ENCODE assay signal across 21 cellular contexts in the genomic region with DNA sequence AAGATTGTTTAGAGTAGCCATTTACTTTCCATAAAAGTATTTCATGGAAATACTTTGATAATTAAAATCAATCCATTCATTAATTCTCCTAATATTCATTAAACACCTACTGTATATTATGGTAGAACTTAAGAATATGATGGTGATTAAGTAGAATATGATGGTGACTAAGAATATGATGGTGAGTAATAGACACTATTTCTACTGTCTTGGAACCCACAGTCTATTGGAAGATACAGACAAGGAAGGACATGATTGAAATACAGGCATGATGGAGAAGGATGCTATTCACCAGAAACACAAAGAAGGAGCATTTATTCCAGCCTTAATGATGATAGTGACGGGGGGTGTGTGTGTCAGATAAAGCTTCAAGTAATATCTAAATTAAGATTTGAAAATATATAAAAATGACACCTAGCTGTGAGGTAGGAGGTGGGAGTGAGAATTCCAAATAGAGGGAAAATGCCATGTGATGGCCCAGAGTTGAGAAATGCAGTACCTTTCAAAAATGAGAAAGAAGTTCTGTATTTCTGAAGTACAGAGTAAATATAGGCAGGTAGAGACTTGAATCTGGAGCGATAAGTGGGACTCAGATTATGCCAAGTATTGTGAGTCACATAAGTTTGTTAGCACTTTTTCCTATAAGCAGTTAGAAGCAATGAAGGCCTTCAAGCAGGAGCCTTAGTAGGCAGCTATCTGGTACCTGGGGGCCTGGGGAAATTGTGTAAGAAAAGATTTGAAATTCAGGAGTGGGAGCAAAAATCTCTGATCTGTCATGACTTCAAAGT.
"Had no signal": no experiment of that assay in that cellular context is flagged by ENCODE, and none has a peak within 500 bp of the region (broad histone marks: within the 10 kb centered on the region; RNA-seq: fewer than 3 reads in every experiment).

No MANE protein-coding gene starts in this region.

- H3K4me1 ChIP-seq: colonic mucosa, gastrocnemius medialis, neural progenitor cell, parathyroid adenoma, right lobe of liver, tibial nerve, upper lobe of left lung had no signal

- H2AFZ ChIP-seq: neural progenitor cell, parathyroid adenoma had no signal

- H3K27me3 ChIP-seq: colonic mucosa, gastrocnemius medialis, neural progenitor cell, right lobe of liver, tibial nerve, upper lobe of left lung had no signal

- H3K4me3 ChIP-seq: colonic mucosa, gastrocnemius medialis, neural progenitor cell, right lobe of liver, thoracic aorta, tibial nerve, upper lobe of left lung had no signal

- H3K27ac ChIP-seq: colonic mucosa, gastrocnemius medialis, neural progenitor cell, parathyroid adenoma, right lobe of liver, thoracic aorta, tibial nerve, upper lobe of left lung had no signal

- H3K9ac ChIP-seq: neural progenitor cell, parathyroid adenoma had no signal

- H3K36me3 ChIP-seq: colonic mucosa, gastrocnemius medialis, neural progenitor cell, right lobe of liver, thoracic aorta, tibial nerve, upper lobe of left lung had no signal

- DNase-seq: colonic mucosa; effector CD8-positive, alpha-beta T cell; endodermal cell; erythroblast; gastrocnemius medialis; head of caudate nucleus; kidney; mesendoderm; midbrain; naive thymus-derived CD4-positive, alpha-beta T cell; right lobe of liver; small intestine; stimulated activated CD4-positive, alpha-beta T cell treated with anti-CD3 and anti-CD28 coated beads, Interleukin-15, amount 100 ng/mL, for 24 hours; stimulated activated CD4-positive, alpha-beta T cell treated with anti-CD3 and anti-CD28 coated beads, Interleukin-2, amount 100 ng/mL, for 48 hours; stimulated activated naive B cell treated with anti-CD40 and anti-IgM and Interleukin-4, amounts not matched to agents 10 μg/mL and 1 μg/mL and 100 μg/mL, for 72 hours; upper lobe of left lung had no signal

- ATAC-seq: gastrocnemius medialis; left lobe of liver; naive thymus-derived CD4-positive, alpha-beta T cell; right lobe of liver; stimulated activated naive B cell treated with anti-CD40 and anti-IgM and Interleukin-4, amounts not matched to agents 10 μg/mL and 1 μg/mL and 100 μg/mL, for 72 hours had no signal

- H3K79me2 ChIP-seq: parathyroid adenoma had no signal

- H3K4me2 ChIP-seq: neural progenitor cell had no signal

- H3K9me3 ChIP-seq: colonic mucosa, gastrocnemius medialis, right lobe of liver, thoracic aorta, tibial nerve, upper lobe of left lung had no signal
